Comparison of ENCODE assay signal across 2 cellular contexts in the genomic region with DNA sequence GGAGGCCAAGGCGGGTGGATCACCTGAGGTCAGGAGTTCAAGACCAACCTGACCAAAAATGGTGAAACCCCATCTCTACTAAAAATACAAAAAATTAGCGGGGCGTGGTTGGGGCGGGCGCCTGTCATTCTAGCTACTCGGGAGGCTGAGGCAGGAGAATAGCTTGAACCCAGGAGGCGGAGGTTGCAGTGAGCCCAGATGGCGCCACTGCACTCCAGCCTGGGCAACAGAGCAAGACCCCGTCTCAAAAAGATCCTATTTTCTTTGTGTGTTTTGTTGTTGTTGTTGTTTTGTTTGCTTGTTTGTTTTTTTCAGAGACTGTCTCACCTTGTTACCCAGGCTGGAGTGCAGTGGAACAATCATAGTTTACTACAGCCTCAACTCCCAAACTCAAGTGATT.
TF ChIP-seq lines count a peak whose summit lies in the region.

No MANE protein-coding gene starts in this region.

TF ChIP-seq in GM12878, 131 proteins besides CTCF, POLR2A, EP300 and RAD21:
- TF ChIP-seq, protein P1, sequence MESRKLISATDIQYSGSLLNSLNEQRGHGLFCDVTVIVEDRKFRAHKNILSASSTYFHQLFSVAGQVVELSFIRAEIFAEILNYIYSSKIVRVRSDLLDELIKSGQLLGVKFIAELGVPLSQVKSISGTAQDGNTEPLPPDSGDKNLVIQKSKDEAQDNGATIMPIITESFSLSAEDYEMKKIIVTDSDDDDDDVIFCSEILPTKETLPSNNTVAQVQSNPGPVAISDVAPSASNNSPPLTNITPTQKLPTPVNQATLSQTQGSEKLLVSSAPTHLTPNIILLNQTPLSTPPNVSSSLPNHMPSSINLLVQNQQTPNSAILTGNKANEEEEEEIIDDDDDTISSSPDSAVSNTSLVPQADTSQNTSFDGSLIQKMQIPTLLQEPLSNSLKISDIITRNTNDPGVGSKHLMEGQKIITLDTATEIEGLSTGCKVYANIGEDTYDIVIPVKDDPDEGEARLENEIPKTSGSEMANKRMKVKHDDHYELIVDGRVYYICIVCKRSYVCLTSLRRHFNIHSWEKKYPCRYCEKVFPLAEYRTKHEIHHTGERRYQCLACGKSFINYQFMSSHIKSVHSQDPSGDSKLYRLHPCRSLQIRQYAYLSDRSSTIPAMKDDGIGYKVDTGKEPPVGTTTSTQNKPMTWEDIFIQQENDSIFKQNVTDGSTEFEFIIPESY (IDR thresholded peaks at IDR 0.05) = peak; percentile 47; the same call in 1 of the 2 replicates

TF ChIP-seq in HepG2, 621 proteins besides CTCF, POLR2A, EP300 and RAD21:
- peak; percentile 16; the same call in 1 of the 2 replicates for TF ChIP-seq ZNF121 (CRISPR knock-in tag; IDR thresholded peaks at IDR 0.05)
